Comparison of ENCODE assay signal across 8 cellular contexts in the genomic region with DNA sequence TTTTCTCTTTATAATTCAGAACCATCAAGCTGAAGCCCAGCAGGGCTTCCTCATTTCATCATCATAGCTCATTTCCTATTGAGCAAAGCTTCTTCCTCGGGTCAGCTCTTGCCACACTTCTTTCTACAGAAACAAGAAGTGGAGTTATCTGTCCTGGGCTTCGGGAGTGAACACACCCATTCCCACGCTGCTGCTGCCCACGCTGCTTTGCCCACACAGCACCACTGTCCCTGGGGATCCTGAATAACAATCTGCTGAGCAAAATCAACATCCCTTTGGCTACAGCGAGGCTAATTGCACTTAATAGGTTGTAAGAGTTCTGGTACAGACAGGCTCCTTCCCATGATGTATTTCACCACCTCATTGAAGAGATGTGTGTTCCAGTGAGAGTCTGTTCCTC. TPM values are rescaled to one million over a fixed set of nuclear protein-coding genes. Genes with fewer than 3 reads are reported as not detected.
DNase-seq lines count a peak whose midpoint lies in the region; ATAC-seq and TF ChIP-seq lines count a peak whose summit lies in the region.

No MANE protein-coding gene starts in this region.

- POLR2A ChIA-PET in PC-3 (lab: Charles Lee; ENCODE audit: unreplicated experiment), result interaction anchor here (0.6 kb wide), 1 partner anchor 9 kb away, joined by 9 read pairs; no protein-coding TSS in a partner anchor

- intact Hi-C loops in PC-3 (cut with micrococcal nuclease), result loop anchor here (5.0 to 10.0 kb wide), 2 partner anchors 151 to 434 kb away; no protein-coding TSS in a partner anchor
- intact Hi-C loops in sigmoid colon (cut with DNase I), result no loop called here

- H3K9me3 ChIP-seq in PC-3 (ENCODE audit: low read length), result no peaks in the 10 kb centered on the region
- no peaks in the 10 kb centered on the region for H3K9me3 ChIP-seq in sigmoid colon

- H3K9ac ChIP-seq in PC-3 (ENCODE audit: low read length), result no peak overlapping the region

- no peaks in the 10 kb centered on the region for H3K4me1 ChIP-seq in PC-3 (ENCODE audit: insufficient read depth, low read length)
- peaks cover 0 to 9% (median 8%) of the 10 kb centered on the region in 4 donors for H3K4me1 ChIP-seq in sigmoid colon

- CTCF ChIA-PET in PC-3 (lab: Charles Lee), result no interaction called here

- H3K79me2 ChIP-seq in PC-3 (ENCODE audit: low read length), result no peaks in the 10 kb centered on the region

- no peaks in the 10 kb centered on the region for H3F3A ChIP-seq in PC-3 (ENCODE audit: low read length, unreplicated experiment)

- H3K4me2 ChIP-seq in PC-3 (ENCODE audit: low read length), result no peak overlapping the region

- H3K9me2 ChIP-seq in PC-3 (replicated peaks; ENCODE audit: low read length), result no peaks in the 10 kb centered on the region

- TF ChIP-seq POLR2A in sigmoid colon (IDR thresholded peaks at IDR 0.05), result no peak

- H2AFZ ChIP-seq in PC-3 (ENCODE audit: low read length), result peak overlapping the region; percentile 35

- H3K36me3 ChIP-seq in PC-3 (ENCODE audit: low read depth, low read length), result no peaks in the 10 kb centered on the region
- no peaks in the 10 kb centered on the region for H3K36me3 ChIP-seq in sigmoid colon

- TF ChIP-seq EP300 in sigmoid colon (IDR thresholded peaks at IDR 0.05), result peak in 1 of 4 donors; percentile 27

- TF ChIP-seq CTCF in PC-3 (conservative IDR thresholded peaks at IDR 0.05; ENCODE audit: low read depth, low read length), result no peak
- no peak for TF ChIP-seq CTCF in fibroblast of villous mesenchyme (IDR thresholded peaks at IDR 0.05; ENCODE audit: insufficient read depth, low read depth, low read length)
- no peak for TF ChIP-seq CTCF in sigmoid colon (IDR thresholded peaks at IDR 0.05)

- no peaks in the 10 kb centered on the region for H4K20me1 ChIP-seq in PC-3 (ENCODE audit: low read length)

- peak; percentile 76 for DNase-seq in HCEC 1CT
- DNase-seq in PC-3, result no peak
- DNase-seq in fibroblast of villous mesenchyme (ENCODE audit: low read depth), result peak; percentile 89
- DNase-seq in sigmoid colon, result peak; percentile 69

- no TSS peak for BruUV-seq in PC-3 (replicated peaks; lab: Mats Ljungman, UMichigan)

- 38 to 61% methylated on average over 5 of the region's 5 CpGs for WGBS in sigmoid colon, 2 donors

- no peaks in the 10 kb centered on the region for H3K27me3 ChIP-seq in PC-3 (ENCODE audit: low read length)
- H3K27me3 ChIP-seq in sigmoid colon, result no peaks in the 10 kb centered on the region

- no peak overlapping the region for H3K27ac ChIP-seq in PC-3 (ENCODE audit: low read length)
- peak overlapping the region in 1 of 4 donors; percentile 38 for H3K27ac ChIP-seq in sigmoid colon

- no peak for ATAC-seq in PC-3
- no peak for ATAC-seq in GM18517 (IDR thresholded peaks at IDR 0.05; ENCODE audit: unreplicated experiment)
- ATAC-seq in GM18511 (IDR thresholded peaks at IDR 0.05; ENCODE audit: unreplicated experiment), result no peak
- no peak for ATAC-seq in HG03097 (IDR thresholded peaks at IDR 0.05; ENCODE audit: low FRiP score, unreplicated experiment)
- no peak for ATAC-seq in activated CD4-positive, CD25-positive, alpha-beta regulatory T cell treated with anti-CD3 and anti-CD28 coated beads, Interleukin-2, amount 50 U/mL, for 24 hours

- H3K4me3 ChIP-seq in PC-3 (ENCODE audit: low read length), result no peak overlapping the region
- H3K4me3 ChIP-seq in fibroblast of villous mesenchyme (ENCODE audit: low read depth, low read length), result no peak overlapping the region
- no peak overlapping the region for H3K4me3 ChIP-seq in sigmoid colon

RNA-seq across cellular contexts. Expression of a gene that starts 23.7 kb away (rescaled TPM):
- total RNA-seq in PC-3 (2014; rRNA removed) (2.6 and 3.2 TPM in 2 replicates), fibroblast of villous mesenchyme (1.6 and 5.2 TPM in 2 replicates), sigmoid colon (1 to 10 TPM; 1.6 to 2.6 (median 2.0) TPM)
- polyA plus RNA-seq in sigmoid colon, result 1 to 10 TPM in 2 of 3 donors, under 1 TPM in 1; 0.76 to 1.2 (median 1.2) TPM

RNA-seq across cellular contexts. Expression of a gene that starts 23.8 kb away (rescaled TPM):
- total RNA-seq in PC-3 (2014; rRNA removed) (22.5 and 30.3 TPM in 2 replicates), fibroblast of villous mesenchyme (18.0 and 31.1 TPM in 2 replicates), sigmoid colon (10 to 100 TPM; 20.9 to 41.0 (median 27.8) TPM)
- polyA plus RNA-seq in sigmoid colon, result 10 to 100 TPM in 2 of 3 donors, 1 to 10 TPM in 1; 9.6 to 15.6 (median 14.1) TPM

RNA-seq across cellular contexts. Expression of a gene that starts 48.9 kb away (rescaled TPM):
- 0.07 and 0.29 TPM in 2 replicates for total RNA-seq in PC-3 (2014; rRNA removed)
- under 0.01 and 0.32 TPM in 2 replicates for total RNA-seq in fibroblast of villous mesenchyme
- 1 to 10 TPM; 4.4 to 7.5 (median 5.9) TPM for total RNA-seq in sigmoid colon
- polyA plus RNA-seq in sigmoid colon, result 1 to 10 TPM in 2 of 3 donors, under 1 TPM in 1; 0.60 to 6.5 (median 3.7) TPM

RNA-seq across cellular contexts. Expression of a gene that starts 51.3 kb away (rescaled TPM):
- total RNA-seq in PC-3 (2014; rRNA removed), result 32.6 and 53.8 TPM in 2 replicates
- total RNA-seq in fibroblast of villous mesenchyme, result 34.5 and 57.0 TPM in 2 replicates
- total RNA-seq in sigmoid colon, result 10 to 100 TPM; 35.5 to 44.6 (median 37.7) TPM
- polyA plus RNA-seq in sigmoid colon, result 10 to 100 TPM; 22.8 to 30.4 (median 28.7) TPM
